29 cellular contexts compared by ENCODE assay signal in the genomic region with DNA sequence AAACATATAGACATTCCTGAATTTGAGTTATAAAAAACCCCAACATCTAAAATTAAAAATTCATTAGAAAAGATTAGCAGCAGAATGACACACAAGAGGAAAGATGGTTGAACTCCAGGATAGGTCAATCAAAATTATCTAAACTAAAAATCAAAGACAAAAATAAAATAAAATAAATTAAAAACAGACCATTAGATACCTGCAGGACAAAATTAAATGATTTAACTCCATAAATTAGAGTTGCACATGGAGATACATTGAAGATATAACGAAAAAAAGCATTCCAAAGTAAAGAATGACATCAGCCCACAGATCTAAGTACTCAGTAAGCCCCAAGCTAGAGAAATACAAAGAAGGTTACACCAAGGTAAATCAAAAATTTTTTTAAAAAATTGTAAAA.
DNase-seq lines count a peak whose midpoint lies in the region; ATAC-seq and TF ChIP-seq lines count a peak whose summit lies in the region.
"Had no signal": no experiment of that assay in that cellular context is flagged by ENCODE, and none has a peak within 500 bp of the region (broad histone marks: within the 10 kb centered on the region; RNA-seq: fewer than 3 reads in every experiment).

No MANE protein-coding gene starts in this region.

- TF ChIP-seq CTCF in SK-N-SH (IDR thresholded peaks at IDR 0.05): no peak

- H3F3A ChIP-seq in SK-N-SH (replicated peaks; ENCODE audit: insufficient read depth): no peaks in the 10 kb centered on the region

- no peak overlapping the region for H2AFZ ChIP-seq in SK-N-SH (ENCODE audit: low read depth)

- no peaks in the 10 kb centered on the region for H3K79me2 ChIP-seq in SK-N-SH (ENCODE audit: insufficient read depth)

- H4K20me1 ChIP-seq in SK-N-SH (ENCODE audit: insufficient read depth): no peaks in the 10 kb centered on the region
- H4K20me1 ChIP-seq: BLaER1; BLaER1 treated with 17β-estradiol and CSF1 and Interleukin-3, amounts not matched to agents 10 nM and 100 nM had no signal

- no peak overlapping the region for H3K9ac ChIP-seq in SK-N-SH
- H3K9ac ChIP-seq: BLaER1; BLaER1 treated with 17β-estradiol and CSF1 and Interleukin-3, amounts not matched to agents 10 nM and 100 nM had no signal

- no peak overlapping the region for H3K4me2 ChIP-seq in SK-N-SH
- H3K4me2 ChIP-seq: A549; BLaER1; BLaER1 treated with 17β-estradiol and CSF1 and Interleukin-3, amounts not matched to agents 10 nM and 100 nM had no signal

- CTCF ChIA-PET in SK-N-SH (lab: Yijun Ruan, JAX): no interaction called here

- H3K36me3 ChIP-seq in SK-N-SH (replicated peaks in 1 of 2; ENCODE audit: control insufficient read depth in 1 of 2, insufficient read depth in 2 of 2, low read length in 1 of 2): no peaks in the 10 kb centered on the region
- H3K36me3 ChIP-seq: BE2C; BLaER1; BLaER1 treated with 17β-estradiol and CSF1 and Interleukin-3, amounts not matched to agents 10 nM and 100 nM had no signal

- WGBS in SK-N-SH (ENCODE audit: low lambda C conversion rate): 13% methylated on average over 1 of the region's 1 CpG

- peak; percentile 3 for DNase-seq in SK-N-SH
- no peak for DNase-seq in NK-92 (lab: John Stamatoyannopoulos, UW; ENCODE audit: unreplicated experiment)
- DNase-seq: 8988T; ACHN; AML-193; BE2C; C1 segment of cervical spinal cord; Caco-2; Calu3; CD4-positive, alpha-beta memory T cell; CD4-positive, alpha-beta T cell; CD4-positive, CD25-positive, alpha-beta regulatory T cell; CD8-positive, alpha-beta memory T cell; CD8-positive, alpha-beta T cell; COR-L47; DMS 273 treated with DMSO at 0.1 percent for 48 hours; DMS153; DMS53; DMS79; DMS79 treated with DMSO at 0.1 percent for 48 hours; DND-41; EL had no signal

- no peak overlapping the region for H3K27ac ChIP-seq in SK-N-SH (ENCODE audit: low read depth in 2 of 2, low read length in 1 of 2)
- H3K27ac ChIP-seq: 22Rv1; A549; BLaER1; BLaER1 treated with 17β-estradiol and CSF1 and Interleukin-3, amounts not matched to agents 10 nM and 100 nM; C4-2B had no signal

- H3K9me3 ChIP-seq in SK-N-SH: no peaks in the 10 kb centered on the region
- H3K9me3 ChIP-seq: A549; BE2C; BLaER1; BLaER1 treated with 17β-estradiol and CSF1 and Interleukin-3, amounts not matched to agents 10 nM and 100 nM; Caco-2 had no signal

- no peak for ATAC-seq in SK-N-SH treated with all-trans-retinoic acid at 6 μM for 48 hours
- ATAC-seq in HG03439 (IDR thresholded peaks at IDR 0.05; ENCODE audit: unreplicated experiment): no peak
- ATAC-seq: A549; CD8-positive, alpha-beta T cell had no signal

- H3K27me3 ChIP-seq in SK-N-SH (ENCODE audit: insufficient read depth): no peaks in the 10 kb centered on the region
- H3K27me3 ChIP-seq: BE2C; BLaER1; BLaER1 treated with 17β-estradiol and CSF1 and Interleukin-3, amounts not matched to agents 10 nM and 100 nM had no signal

- H3K9me2 ChIP-seq in SK-N-SH: no peaks in the 10 kb centered on the region

- peak in 1 of 2 experiments; percentile 89; a peak in 2 of 4 replicates for TF ChIP-seq EP300 in SK-N-SH (IDR thresholded peaks at IDR 0.05; ENCODE audit: borderline replicate concordance in 1 of 2, low read depth in 1 of 2, low read length in 1 of 2)

- POLR2A ChIA-PET in SK-N-SH (lab: Yijun Ruan, JAX): no interaction called here

- no peak; the same call in 1 of the 2 replicates for TF ChIP-seq RAD21 in SK-N-SH (IDR thresholded peaks at IDR 0.05; ENCODE audit: low read length)

- H3K4me3 ChIP-seq in SK-N-SH (ENCODE audit: low read depth in 2 of 2, low read length in 1 of 2): no peak overlapping the region
- H3K4me3 ChIP-seq: A549; BLaER1; BLaER1 treated with 17β-estradiol and CSF1 and Interleukin-3, amounts not matched to agents 10 nM and 100 nM had no signal

- H3K4me1 ChIP-seq in SK-N-SH (ENCODE audit: control insufficient read depth in 1 of 2, insufficient read depth in 2 of 2, low read depth in 1 of 2, low read length in 1 of 2): peaks cover 0 to 4% of the 10 kb centered on the region in 2 experiments; a peak in 1 of 4 replicates
- H3K4me1 ChIP-seq: A549; BE2C; BLaER1; BLaER1 treated with 17β-estradiol and CSF1 and Interleukin-3, amounts not matched to agents 10 nM and 100 nM; Caco-2 had no signal

TF ChIP-seq in SK-N-SH, 30 proteins besides CTCF, POLR2A, EP300 and RAD21:
- TF ChIP-seq TCF12 (IDR thresholded peaks at IDR 0.05): no peak
- no peak for TF ChIP-seq POLR2AphosphoS5 (IDR thresholded peaks at IDR 0.05; ENCODE audit: low read depth, low read length)
- TF ChIP-seq RCOR1 (IDR thresholded peaks at IDR 0.05; ENCODE audit: low read length): peak; percentile 73
- peak; percentile 43 for TF ChIP-seq CHD2 (IDR thresholded peaks at IDR 0.05; ENCODE audit: low read length, partially characterized antibody)

TF ChIP-seq in SK-N-SH treated with all-trans-retinoic acid at 6 μM for 48 hours, 23 proteins besides CTCF, POLR2A, EP300 and RAD21:
- no peak for TF ChIP-seq GLIS3 (CRISPR knock-in tag; IDR thresholded peaks at IDR 0.05)
- TF ChIP-seq TCF4 (CRISPR knock-in tag; IDR thresholded peaks at IDR 0.05; ENCODE audit: borderline replicate concordance): peak; percentile 97
- no peak for TF ChIP-seq TOX (CRISPR knock-in tag; IDR thresholded peaks at IDR 0.05; ENCODE audit: borderline replicate concordance)
- no peak for TF ChIP-seq OSR1 (CRISPR knock-in tag; IDR thresholded peaks at IDR 0.05)
- TF ChIP-seq ISL1 (CRISPR knock-in tag; IDR thresholded peaks at IDR 0.05): 0 out of 2 replicates have a peak, but pooled peaks have one; percentile 16
- no peak for TF ChIP-seq ZFP30 (CRISPR knock-in tag; IDR thresholded peaks at IDR 0.05)
- TF ChIP-seq ZNF565 (CRISPR knock-in tag; conservative IDR thresholded peaks at IDR 0.05; ENCODE audit: low read depth): no peak
- TF ChIP-seq SNAI2 (CRISPR knock-in tag; IDR thresholded peaks at IDR 0.05): no peak
- TF ChIP-seq, protein P1, sequence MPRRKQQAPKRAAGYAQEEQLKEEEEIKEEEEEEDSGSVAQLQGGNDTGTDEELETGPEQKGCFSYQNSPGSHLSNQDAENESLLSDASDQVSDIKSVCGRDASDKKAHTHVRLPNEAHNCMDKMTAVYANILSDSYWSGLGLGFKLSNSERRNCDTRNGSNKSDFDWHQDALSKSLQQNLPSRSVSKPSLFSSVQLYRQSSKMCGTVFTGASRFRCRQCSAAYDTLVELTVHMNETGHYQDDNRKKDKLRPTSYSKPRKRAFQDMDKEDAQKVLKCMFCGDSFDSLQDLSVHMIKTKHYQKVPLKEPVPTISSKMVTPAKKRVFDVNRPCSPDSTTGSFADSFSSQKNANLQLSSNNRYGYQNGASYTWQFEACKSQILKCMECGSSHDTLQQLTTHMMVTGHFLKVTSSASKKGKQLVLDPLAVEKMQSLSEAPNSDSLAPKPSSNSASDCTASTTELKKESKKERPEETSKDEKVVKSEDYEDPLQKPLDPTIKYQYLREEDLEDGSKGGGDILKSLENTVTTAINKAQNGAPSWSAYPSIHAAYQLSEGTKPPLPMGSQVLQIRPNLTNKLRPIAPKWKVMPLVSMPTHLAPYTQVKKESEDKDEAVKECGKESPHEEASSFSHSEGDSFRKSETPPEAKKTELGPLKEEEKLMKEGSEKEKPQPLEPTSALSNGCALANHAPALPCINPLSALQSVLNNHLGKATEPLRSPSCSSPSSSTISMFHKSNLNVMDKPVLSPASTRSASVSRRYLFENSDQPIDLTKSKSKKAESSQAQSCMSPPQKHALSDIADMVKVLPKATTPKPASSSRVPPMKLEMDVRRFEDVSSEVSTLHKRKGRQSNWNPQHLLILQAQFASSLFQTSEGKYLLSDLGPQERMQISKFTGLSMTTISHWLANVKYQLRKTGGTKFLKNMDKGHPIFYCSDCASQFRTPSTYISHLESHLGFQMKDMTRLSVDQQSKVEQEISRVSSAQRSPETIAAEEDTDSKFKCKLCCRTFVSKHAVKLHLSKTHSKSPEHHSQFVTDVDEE (CRISPR knock-in tag; IDR thresholded peaks at IDR 0.05): peak; percentile 62; the same call in 1 of the 2 replicates
- no peak for TF ChIP-seq ZFP3 (CRISPR knock-in tag; IDR thresholded peaks at IDR 0.05)
- no peak for TF ChIP-seq ESRRG (CRISPR knock-in tag; IDR thresholded peaks at IDR 0.05)
- TF ChIP-seq, protein P2, sequence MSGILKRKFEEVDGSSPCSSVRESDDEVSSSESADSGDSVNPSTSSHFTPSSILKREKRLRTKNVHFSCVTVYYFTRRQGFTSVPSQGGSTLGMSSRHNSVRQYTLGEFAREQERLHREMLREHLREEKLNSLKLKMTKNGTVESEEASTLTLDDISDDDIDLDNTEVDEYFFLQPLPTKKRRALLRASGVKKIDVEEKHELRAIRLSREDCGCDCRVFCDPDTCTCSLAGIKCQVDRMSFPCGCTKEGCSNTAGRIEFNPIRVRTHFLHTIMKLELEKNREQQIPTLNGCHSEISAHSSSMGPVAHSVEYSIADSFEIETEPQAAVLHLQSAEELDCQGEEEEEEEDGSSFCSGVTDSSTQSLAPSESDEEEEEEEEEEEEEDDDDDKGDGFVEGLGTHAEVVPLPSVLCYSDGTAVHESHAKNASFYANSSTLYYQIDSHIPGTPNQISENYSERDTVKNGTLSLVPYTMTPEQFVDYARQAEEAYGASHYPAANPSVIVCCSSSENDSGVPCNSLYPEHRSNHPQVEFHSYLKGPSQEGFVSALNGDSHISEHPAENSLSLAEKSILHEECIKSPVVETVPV (CRISPR knock-in tag; IDR thresholded peaks at IDR 0.05): peak; percentile 64; the same call in 1 of the 2 replicates
- TF ChIP-seq, protein P3, sequence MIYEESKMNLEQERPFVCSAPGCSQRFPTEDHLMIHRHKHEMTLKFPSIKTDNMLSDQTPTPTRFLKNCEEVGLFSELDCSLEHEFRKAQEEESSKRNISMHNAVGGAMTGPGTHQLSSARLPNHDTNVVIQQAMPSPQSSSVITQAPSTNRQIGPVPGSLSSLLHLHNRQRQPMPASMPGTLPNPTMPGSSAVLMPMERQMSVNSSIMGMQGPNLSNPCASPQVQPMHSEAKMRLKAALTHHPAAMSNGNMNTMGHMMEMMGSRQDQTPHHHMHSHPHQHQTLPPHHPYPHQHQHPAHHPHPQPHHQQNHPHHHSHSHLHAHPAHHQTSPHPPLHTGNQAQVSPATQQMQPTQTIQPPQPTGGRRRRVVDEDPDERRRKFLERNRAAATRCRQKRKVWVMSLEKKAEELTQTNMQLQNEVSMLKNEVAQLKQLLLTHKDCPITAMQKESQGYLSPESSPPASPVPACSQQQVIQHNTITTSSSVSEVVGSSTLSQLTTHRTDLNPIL (CRISPR knock-in tag; IDR thresholded peaks at IDR 0.05; ENCODE audit: low read depth): peak; percentile 12; the same call in 1 of the 2 replicates
- TF ChIP-seq ZNF8 (CRISPR knock-in tag; IDR thresholded peaks at IDR 0.05): no peak
- no peak for TF ChIP-seq CSDC2 (CRISPR knock-in tag; IDR thresholded peaks at IDR 0.05)
- no peak for TF ChIP-seq BACH2 (CRISPR knock-in tag; IDR thresholded peaks at IDR 0.05; ENCODE audit: borderline replicate concordance)
TF ChIP-seq in SK-N-SH treated with all-trans-retinoic acid at 6 μM for 48 hours: peak in this region for 5.
